ENCODE assay signal across 2 cellular contexts in the genomic region with DNA sequence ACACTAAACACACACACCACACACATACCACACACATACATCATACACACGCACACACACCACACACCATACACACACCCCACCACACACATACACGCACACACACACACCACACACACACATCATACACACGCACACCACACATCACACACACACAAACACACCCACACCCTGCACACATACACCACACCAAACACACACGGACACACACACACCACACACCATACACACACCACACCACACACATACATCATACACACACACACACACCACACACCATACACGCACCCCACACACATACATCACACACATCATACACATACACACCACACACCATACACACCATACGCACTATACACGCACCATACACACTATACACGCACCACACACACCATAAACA.
TF ChIP-seq lines count a peak whose summit lies in the region.

No MANE protein-coding gene starts in this region.

TF ChIP-seq in IMR-90, 13 proteins besides CTCF, POLR2A, EP300 and RAD21:
- TF ChIP-seq SMC3 (IDR thresholded peaks at IDR 0.05; ENCODE audit: low read depth, low read length): no peak
- TF ChIP-seq, protein P1, sequence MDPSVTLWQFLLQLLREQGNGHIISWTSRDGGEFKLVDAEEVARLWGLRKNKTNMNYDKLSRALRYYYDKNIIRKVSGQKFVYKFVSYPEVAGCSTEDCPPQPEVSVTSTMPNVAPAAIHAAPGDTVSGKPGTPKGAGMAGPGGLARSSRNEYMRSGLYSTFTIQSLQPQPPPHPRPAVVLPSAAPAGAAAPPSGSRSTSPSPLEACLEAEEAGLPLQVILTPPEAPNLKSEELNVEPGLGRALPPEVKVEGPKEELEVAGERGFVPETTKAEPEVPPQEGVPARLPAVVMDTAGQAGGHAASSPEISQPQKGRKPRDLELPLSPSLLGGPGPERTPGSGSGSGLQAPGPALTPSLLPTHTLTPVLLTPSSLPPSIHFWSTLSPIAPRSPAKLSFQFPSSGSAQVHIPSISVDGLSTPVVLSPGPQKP (IDR thresholded peaks at IDR 0.05; ENCODE audit: borderline replicate concordance, low read depth, low read length): no peak
- TF ChIP-seq BHLHE40 (IDR thresholded peaks at IDR 0.05; ENCODE audit: low read depth, low read length): no peak
- TF ChIP-seq, protein P2, sequence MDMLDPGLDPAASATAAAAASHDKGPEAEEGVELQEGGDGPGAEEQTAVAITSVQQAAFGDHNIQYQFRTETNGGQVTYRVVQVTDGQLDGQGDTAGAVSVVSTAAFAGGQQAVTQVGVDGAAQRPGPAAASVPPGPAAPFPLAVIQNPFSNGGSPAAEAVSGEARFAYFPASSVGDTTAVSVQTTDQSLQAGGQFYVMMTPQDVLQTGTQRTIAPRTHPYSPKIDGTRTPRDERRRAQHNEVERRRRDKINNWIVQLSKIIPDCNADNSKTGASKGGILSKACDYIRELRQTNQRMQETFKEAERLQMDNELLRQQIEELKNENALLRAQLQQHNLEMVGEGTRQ (IDR thresholded peaks at IDR 0.05; ENCODE audit: low read depth, low read length): no peak
- no peak for TF ChIP-seq RCOR1 (IDR thresholded peaks at IDR 0.05; ENCODE audit: insufficient replicate concordance, low read length)
- no peak for TF ChIP-seq MAZ (IDR thresholded peaks at IDR 0.05; ENCODE audit: borderline replicate concordance, low read depth, low read length)
- TF ChIP-seq MAFK (IDR thresholded peaks at IDR 0.05; ENCODE audit: low read depth, low read length): no peak
- no peak for TF ChIP-seq CHD1 (IDR thresholded peaks at IDR 0.05; ENCODE audit: low read depth, low read length)

TF ChIP-seq in K562, 482 proteins besides CTCF, POLR2A, EP300 and RAD21:
- TF ChIP-seq ZNF184 (CRISPR knock-in tag; IDR thresholded peaks at IDR 0.05) (no peak), SREBF1 (IDR thresholded peaks at IDR 0.05; ENCODE audit: borderline replicate concordance, low read depth, low read length) (no peak), PHF20 (IDR thresholded peaks at IDR 0.05; ENCODE audit: partially characterized antibody) (peak; percentile 51), POLR3G (IDR thresholded peaks at IDR 0.05; ENCODE audit: extremely low read depth, insufficient read length, insufficient replicate concordance) (no peak), ESRRA (IDR thresholded peaks at IDR 0.05; ENCODE audit: borderline replicate concordance, low read depth) (no peak), BHLHE40 (IDR thresholded peaks at IDR 0.05; ENCODE audit: low read length) (no peak), PHB (CRISPR knock-in tag; IDR thresholded peaks at IDR 0.05) (no peak), ZNF695 (CRISPR knock-in tag; IDR thresholded peaks at IDR 0.05) (no peak), HMG20B (CRISPR knock-in tag; IDR thresholded peaks at IDR 0.05) (no peak), ZNF232 (CRISPR knock-in tag; IDR thresholded peaks at IDR 0.05) (no peak), ELF4 (CRISPR knock-in tag; IDR thresholded peaks at IDR 0.05) (0 out of 2 replicates have a peak, but pooled peaks have one; percentile 39), KDM1A (IDR thresholded peaks at IDR 0.05) (no peak), POLR2G (IDR thresholded peaks at IDR 0.05; ENCODE audit: low read depth, low read length) (no peak), COPS2 (conservative IDR thresholded peaks at IDR 0.05) (no peak), ZNF174 (CRISPR knock-in tag; IDR thresholded peaks at IDR 0.05) (no peak), SIRT6 (IDR thresholded peaks at IDR 0.05; ENCODE audit: low read depth, low read length) (no peak), MBD2 (IDR thresholded peaks at IDR 0.05; ENCODE audit: borderline replicate concordance, low read depth) (no peak), SAFB2 (IDR thresholded peaks at IDR 0.05; ENCODE audit: borderline replicate concordance, low read depth, low read length, severe bottlenecking) (no peak), RBM39 (optimal IDR thresholded peaks at IDR 0.05; ENCODE audit: low read depth, low read length) (no peak), ZNF324 (CRISPR knock-in tag; IDR thresholded peaks at IDR 0.05) (no peak), ZNF507 (tag; conservative IDR thresholded peaks at IDR 0.05) (no peak), ZNF77 (CRISPR knock-in tag; IDR thresholded peaks at IDR 0.05) (no peak), TSC22D4 (tag; IDR thresholded peaks at IDR 0.05) (0 out of 2 replicates have a peak, but pooled peaks have one; percentile 21)
- TF ChIP-seq, protein P3, sequence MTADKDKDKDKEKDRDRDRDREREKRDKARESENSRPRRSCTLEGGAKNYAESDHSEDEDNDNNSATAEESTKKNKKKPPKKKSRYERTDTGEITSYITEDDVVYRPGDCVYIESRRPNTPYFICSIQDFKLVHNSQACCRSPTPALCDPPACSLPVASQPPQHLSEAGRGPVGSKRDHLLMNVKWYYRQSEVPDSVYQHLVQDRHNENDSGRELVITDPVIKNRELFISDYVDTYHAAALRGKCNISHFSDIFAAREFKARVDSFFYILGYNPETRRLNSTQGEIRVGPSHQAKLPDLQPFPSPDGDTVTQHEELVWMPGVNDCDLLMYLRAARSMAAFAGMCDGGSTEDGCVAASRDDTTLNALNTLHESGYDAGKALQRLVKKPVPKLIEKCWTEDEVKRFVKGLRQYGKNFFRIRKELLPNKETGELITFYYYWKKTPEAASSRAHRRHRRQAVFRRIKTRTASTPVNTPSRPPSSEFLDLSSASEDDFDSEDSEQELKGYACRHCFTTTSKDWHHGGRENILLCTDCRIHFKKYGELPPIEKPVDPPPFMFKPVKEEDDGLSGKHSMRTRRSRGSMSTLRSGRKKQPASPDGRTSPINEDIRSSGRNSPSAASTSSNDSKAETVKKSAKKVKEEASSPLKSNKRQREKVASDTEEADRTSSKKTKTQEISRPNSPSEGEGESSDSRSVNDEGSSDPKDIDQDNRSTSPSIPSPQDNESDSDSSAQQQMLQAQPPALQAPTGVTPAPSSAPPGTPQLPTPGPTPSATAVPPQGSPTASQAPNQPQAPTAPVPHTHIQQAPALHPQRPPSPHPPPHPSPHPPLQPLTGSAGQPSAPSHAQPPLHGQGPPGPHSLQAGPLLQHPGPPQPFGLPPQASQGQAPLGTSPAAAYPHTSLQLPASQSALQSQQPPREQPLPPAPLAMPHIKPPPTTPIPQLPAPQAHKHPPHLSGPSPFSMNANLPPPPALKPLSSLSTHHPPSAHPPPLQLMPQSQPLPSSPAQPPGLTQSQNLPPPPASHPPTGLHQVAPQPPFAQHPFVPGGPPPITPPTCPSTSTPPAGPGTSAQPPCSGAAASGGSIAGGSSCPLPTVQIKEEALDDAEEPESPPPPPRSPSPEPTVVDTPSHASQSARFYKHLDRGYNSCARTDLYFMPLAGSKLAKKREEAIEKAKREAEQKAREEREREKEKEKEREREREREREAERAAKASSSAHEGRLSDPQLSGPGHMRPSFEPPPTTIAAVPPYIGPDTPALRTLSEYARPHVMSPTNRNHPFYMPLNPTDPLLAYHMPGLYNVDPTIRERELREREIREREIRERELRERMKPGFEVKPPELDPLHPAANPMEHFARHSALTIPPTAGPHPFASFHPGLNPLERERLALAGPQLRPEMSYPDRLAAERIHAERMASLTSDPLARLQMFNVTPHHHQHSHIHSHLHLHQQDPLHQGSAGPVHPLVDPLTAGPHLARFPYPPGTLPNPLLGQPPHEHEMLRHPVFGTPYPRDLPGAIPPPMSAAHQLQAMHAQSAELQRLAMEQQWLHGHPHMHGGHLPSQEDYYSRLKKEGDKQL (CRISPR knock-in tag; IDR thresholded peaks at IDR 0.05; ENCODE audit: borderline replicate concordance): no peak
- TF ChIP-seq, protein P1 (CRISPR knock-in tag; IDR thresholded peaks at IDR 0.05): no peak
- TF ChIP-seq, protein P4, sequence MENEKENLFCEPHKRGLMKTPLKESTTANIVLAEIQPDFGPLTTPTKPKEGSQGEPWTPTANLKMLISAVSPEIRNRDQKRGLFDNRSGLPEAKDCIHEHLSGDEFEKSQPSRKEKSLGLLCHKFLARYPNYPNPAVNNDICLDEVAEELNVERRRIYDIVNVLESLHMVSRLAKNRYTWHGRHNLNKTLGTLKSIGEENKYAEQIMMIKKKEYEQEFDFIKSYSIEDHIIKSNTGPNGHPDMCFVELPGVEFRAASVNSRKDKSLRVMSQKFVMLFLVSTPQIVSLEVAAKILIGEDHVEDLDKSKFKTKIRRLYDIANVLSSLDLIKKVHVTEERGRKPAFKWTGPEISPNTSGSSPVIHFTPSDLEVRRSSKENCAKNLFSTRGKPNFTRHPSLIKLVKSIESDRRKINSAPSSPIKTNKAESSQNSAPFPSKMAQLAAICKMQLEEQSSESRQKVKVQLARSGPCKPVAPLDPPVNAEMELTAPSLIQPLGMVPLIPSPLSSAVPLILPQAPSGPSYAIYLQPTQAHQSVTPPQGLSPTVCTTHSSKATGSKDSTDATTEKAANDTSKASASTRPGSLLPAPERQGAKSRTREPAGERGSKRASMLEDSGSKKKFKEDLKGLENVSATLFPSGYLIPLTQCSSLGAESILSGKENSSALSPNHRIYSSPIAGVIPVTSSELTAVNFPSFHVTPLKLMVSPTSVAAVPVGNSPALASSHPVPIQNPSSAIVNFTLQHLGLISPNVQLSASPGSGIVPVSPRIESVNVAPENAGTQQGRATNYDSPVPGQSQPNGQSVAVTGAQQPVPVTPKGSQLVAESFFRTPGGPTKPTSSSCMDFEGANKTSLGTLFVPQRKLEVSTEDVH (IDR thresholded peaks at IDR 0.05; ENCODE audit: low read depth, partially characterized antibody): no peak
- TF ChIP-seq, protein P5, sequence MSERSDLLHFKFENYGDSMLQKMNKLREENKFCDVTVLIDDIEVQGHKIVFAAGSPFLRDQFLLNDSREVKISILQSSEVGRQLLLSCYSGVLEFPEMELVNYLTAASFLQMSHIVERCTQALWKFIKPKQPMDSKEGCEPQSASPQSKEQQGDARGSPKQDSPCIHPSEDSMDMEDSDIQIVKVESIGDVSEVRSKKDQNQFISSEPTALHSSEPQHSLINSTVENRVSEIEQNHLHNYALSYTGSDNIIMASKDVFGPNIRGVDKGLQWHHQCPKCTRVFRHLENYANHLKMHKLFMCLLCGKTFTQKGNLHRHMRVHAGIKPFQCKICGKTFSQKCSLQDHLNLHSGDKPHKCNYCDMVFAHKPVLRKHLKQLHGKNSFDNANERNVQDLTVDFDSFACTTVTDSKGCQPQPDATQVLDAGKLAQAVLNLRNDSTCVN (CRISPR knock-in tag; IDR thresholded peaks at IDR 0.05): peak; percentile 84; the same call in 1 of the 2 replicates
- TF ChIP-seq, protein P6, sequence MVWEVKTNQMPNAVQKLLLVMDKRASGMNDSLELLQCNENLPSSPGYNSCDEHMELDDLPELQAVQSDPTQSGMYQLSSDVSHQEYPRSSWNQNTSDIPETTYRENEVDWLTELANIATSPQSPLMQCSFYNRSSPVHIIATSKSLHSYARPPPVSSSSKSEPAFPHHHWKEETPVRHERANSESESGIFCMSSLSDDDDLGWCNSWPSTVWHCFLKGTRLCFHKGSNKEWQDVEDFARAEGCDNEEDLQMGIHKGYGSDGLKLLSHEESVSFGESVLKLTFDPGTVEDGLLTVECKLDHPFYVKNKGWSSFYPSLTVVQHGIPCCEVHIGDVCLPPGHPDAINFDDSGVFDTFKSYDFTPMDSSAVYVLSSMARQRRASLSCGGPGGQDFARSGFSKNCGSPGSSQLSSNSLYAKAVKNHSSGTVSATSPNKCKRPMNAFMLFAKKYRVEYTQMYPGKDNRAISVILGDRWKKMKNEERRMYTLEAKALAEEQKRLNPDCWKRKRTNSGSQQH (CRISPR knock-in tag; IDR thresholded peaks at IDR 0.05): peak; percentile 66; the same call in 1 of the 2 replicates
- TF ChIP-seq, protein P7, sequence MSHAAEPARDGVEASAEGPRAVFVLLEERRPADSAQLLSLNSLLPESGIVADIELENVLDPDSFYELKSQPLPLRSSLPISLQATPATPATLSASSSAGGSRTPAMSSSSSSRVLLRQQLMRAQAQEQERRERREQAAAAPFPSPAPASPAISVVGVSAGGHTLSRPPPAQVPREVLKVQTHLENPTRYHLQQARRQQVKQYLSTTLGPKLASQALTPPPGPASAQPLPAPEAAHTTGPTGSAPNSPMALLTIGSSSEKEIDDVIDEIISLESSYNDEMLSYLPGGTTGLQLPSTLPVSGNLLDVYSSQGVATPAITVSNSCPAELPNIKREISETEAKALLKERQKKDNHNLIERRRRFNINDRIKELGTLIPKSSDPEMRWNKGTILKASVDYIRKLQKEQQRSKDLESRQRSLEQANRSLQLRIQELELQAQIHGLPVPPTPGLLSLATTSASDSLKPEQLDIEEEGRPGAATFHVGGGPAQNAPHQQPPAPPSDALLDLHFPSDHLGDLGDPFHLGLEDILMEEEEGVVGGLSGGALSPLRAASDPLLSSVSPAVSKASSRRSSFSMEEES (CRISPR knock-in tag; IDR thresholded peaks at IDR 0.05): no peak
- TF ChIP-seq, protein P8, sequence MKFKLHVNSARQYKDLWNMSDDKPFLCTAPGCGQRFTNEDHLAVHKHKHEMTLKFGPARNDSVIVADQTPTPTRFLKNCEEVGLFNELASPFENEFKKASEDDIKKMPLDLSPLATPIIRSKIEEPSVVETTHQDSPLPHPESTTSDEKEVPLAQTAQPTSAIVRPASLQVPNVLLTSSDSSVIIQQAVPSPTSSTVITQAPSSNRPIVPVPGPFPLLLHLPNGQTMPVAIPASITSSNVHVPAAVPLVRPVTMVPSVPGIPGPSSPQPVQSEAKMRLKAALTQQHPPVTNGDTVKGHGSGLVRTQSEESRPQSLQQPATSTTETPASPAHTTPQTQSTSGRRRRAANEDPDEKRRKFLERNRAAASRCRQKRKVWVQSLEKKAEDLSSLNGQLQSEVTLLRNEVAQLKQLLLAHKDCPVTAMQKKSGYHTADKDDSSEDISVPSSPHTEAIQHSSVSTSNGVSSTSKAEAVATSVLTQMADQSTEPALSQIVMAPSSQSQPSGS (CRISPR knock-in tag; IDR thresholded peaks at IDR 0.05): no peak
- TF ChIP-seq, protein P9, sequence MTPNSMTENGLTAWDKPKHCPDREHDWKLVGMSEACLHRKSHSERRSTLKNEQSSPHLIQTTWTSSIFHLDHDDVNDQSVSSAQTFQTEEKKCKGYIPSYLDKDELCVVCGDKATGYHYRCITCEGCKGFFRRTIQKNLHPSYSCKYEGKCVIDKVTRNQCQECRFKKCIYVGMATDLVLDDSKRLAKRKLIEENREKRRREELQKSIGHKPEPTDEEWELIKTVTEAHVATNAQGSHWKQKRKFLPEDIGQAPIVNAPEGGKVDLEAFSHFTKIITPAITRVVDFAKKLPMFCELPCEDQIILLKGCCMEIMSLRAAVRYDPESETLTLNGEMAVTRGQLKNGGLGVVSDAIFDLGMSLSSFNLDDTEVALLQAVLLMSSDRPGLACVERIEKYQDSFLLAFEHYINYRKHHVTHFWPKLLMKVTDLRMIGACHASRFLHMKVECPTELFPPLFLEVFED (CRISPR knock-in tag; conservative IDR thresholded peaks at IDR 0.05): 0 out of 2 replicates have a peak, but pooled peaks have one; percentile 63
- TF ChIP-seq, protein P10, sequence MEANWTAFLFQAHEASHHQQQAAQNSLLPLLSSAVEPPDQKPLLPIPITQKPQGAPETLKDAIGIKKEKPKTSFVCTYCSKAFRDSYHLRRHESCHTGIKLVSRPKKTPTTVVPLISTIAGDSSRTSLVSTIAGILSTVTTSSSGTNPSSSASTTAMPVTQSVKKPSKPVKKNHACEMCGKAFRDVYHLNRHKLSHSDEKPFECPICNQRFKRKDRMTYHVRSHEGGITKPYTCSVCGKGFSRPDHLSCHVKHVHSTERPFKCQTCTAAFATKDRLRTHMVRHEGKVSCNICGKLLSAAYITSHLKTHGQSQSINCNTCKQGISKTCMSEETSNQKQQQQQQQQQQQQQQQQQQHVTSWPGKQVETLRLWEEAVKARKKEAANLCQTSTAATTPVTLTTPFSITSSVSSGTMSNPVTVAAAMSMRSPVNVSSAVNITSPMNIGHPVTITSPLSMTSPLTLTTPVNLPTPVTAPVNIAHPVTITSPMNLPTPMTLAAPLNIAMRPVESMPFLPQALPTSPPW (CRISPR knock-in tag; IDR thresholded peaks at IDR 0.05): no peak
